In the genomic region with DNA sequence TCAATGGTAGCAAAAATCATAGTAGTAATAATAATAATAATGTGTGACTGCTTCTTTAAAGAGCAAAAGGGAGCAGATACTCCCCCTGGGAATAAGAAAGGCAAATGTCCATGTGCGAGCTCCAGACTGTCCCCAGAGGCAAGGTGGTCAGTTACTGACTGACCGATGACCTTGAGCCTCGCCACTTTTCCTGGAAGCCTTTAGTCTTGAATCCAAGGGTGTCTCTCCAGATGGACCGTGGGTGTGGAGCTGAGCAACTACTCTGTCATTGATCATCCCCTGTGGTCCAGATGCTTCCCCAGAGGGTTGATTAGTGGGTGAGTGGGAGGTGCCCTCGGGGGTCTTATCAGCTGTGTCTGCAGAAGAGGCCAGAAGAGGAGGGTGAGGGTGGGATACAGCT, we compare ENCODE assay signal across 23 cellular contexts.
"Had no signal": no experiment of that assay in that cellular context is flagged by ENCODE, and none has a peak within 500 bp of the region (broad histone marks: within the 10 kb centered on the region; RNA-seq: fewer than 3 reads in every experiment).

No MANE protein-coding gene starts in this region.

- H3K27ac Mint-ChIP-seq: activated naive CD4-positive, alpha-beta T cell treated with anti-CD3 and anti-CD28 coated beads, Interleukin-2, amount 50 U/mL, for 72 hours; activated T-cell treated with anti-CD3 and anti-CD28 coated beads, Interleukin-2, amount 50 U/mL, for 72 hours; immature natural killer cell; natural killer cell; stimulated activated memory B cell treated with anti-CD40 and anti-IgM and Interleukin-4, amounts not matched to agents 10 μg/mL and 1 μg/mL and 100 μg/mL, for 72 hours; stimulated activated naive CD8-positive, alpha-beta T cell treated with anti-CD3 and anti-CD28 coated beads, Interleukin-15, amount 100 ng/mL, for 72 hours; WTC11 had no signal

- DNase-seq: activated naive CD4-positive, alpha-beta T cell; activated T-cell treated with anti-CD3 and anti-CD28 coated beads for 4 hours; activated T-cell treated with anti-CD3 and anti-CD28 coated beads, Interleukin-2, amount 50 U/mL, for 72 hours; anterior cingulate cortex; dermis blood vessel endothelial cell; effector CD4-positive, alpha-beta T cell; esophagus squamous epithelium; gastrocnemius medialis; glutamatergic neuron; hypothalamus; immature natural killer cell; natural killer cell; sigmoid colon; small intestine; stimulated activated CD4-positive, alpha-beta T cell treated with anti-CD3 and anti-CD28 coated beads, Interleukin-4, amount 100 ng/mL, for 24 hours; stimulated activated naive CD8-positive, alpha-beta T cell treated with anti-CD3 and anti-CD28 coated beads, Interleukin-15, amount 100 ng/mL, for 72 hours; substantia nigra; T-helper 2 cell; upper lobe of left lung had no signal

- H3K27ac ChIP-seq: esophagus squamous epithelium, gastrocnemius medialis, sigmoid colon, upper lobe of left lung, vagina had no signal

- H3K36me3 ChIP-seq: esophagus squamous epithelium, gastrocnemius medialis, sigmoid colon, upper lobe of left lung, vagina had no signal

- ATAC-seq: activated naive CD4-positive, alpha-beta T cell treated with anti-CD3 and anti-CD28 coated beads, Interleukin-2, amount 50 U/mL, for 72 hours; activated T-cell treated with anti-CD3 and anti-CD28 coated beads, Interleukin-2, amount 50 U/mL, for 72 hours; gastrocnemius medialis; natural killer cell; stimulated activated memory B cell treated with anti-CD40 and anti-IgM and Interleukin-4, amounts not matched to agents 10 μg/mL and 1 μg/mL and 100 μg/mL, for 72 hours; stimulated activated naive CD8-positive, alpha-beta T cell treated with anti-CD3 and anti-CD28 coated beads, Interleukin-15, amount 100 ng/mL, for 72 hours; WTC11 had no signal

- H3K9me3 ChIP-seq: esophagus squamous epithelium, gastrocnemius medialis, sigmoid colon, upper lobe of left lung, vagina had no signal

- H3K4me3 ChIP-seq: esophagus squamous epithelium, gastrocnemius medialis, sigmoid colon, upper lobe of left lung, vagina had no signal

- H3K4me1 Mint-ChIP-seq: immature natural killer cell; natural killer cell; stimulated activated memory B cell treated with anti-CD40 and anti-IgM and Interleukin-4, amounts not matched to agents 10 μg/mL and 1 μg/mL and 100 μg/mL, for 72 hours; stimulated activated naive CD8-positive, alpha-beta T cell treated with anti-CD3 and anti-CD28 coated beads, Interleukin-15, amount 100 ng/mL, for 72 hours had no signal

- H3K4me1 ChIP-seq: esophagus squamous epithelium, gastrocnemius medialis, sigmoid colon, vagina had no signal

- H3K27me3 ChIP-seq: esophagus squamous epithelium, gastrocnemius medialis, sigmoid colon, upper lobe of left lung, vagina had no signal

- H3K4me3 Mint-ChIP-seq: activated T-cell treated with anti-CD3 and anti-CD28 coated beads, Interleukin-2, amount 50 U/mL, for 72 hours; immature natural killer cell; natural killer cell; stimulated activated memory B cell treated with anti-CD40 and anti-IgM and Interleukin-4, amounts not matched to agents 10 μg/mL and 1 μg/mL and 100 μg/mL, for 72 hours; stimulated activated naive CD8-positive, alpha-beta T cell treated with anti-CD3 and anti-CD28 coated beads, Interleukin-15, amount 100 ng/mL, for 72 hours; WTC11 had no signal

- H3K36me3 Mint-ChIP-seq: natural killer cell; stimulated activated memory B cell treated with anti-CD40 and anti-IgM and Interleukin-4, amounts not matched to agents 10 μg/mL and 1 μg/mL and 100 μg/mL, for 72 hours; WTC11 had no signal
